In the genomic region with DNA sequence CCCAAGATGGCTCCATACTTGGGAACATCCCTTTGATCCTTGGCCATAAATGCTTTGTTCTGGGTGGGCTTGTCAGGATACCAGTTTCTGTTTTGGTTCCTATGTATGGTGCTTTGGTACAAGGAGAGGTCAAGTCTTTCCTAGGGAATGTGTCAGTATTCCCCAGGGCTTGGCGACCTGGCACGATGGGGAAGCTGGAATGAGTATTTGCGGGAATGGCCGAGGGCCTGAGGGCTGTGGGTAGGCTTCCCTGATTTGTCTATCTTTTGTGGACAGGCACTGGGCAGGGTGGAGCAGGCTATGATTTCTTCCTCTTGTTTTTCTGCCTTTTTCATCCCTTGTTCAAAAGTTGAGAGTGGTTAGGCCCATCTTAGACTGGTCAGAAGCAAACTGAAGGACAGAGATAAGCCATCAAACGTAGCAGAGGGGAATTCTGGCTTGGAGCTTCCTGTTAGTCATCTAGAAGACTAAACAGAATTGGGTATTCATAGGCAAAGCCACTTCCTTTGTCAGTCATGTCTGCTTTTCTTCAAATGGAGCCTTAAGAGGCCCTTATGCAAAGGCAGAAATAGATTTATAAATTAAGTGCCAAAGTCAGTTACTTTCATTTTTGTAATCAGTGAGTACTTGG, we compare ENCODE assay signal across 8 cellular contexts. TPM values are rescaled to one million over a fixed set of nuclear protein-coding genes. Genes with fewer than 3 reads are reported as not detected.
DNase-seq lines count a peak whose midpoint lies in the region; ATAC-seq, FAIRE-seq and TF ChIP-seq lines count a peak whose summit lies in the region.

No MANE protein-coding gene starts in this region.

- in situ Hi-C loops in GM12878 (cut with MboI), result no loop called here

- no peaks in the 10 kb centered on the region for H4K20me1 ChIP-seq in GM12878 (ENCODE audit: control insufficient read depth, insufficient read depth)
- H4K20me1 ChIP-seq in neural progenitor cell (ENCODE audit: low read depth), result no peaks in the 10 kb centered on the region

- intact Hi-C loops in GM12878 (cut with micrococcal nuclease; ENCODE audit: unreplicated experiment), result no loop called here

- H3K4me2 ChIP-seq in GM12878 (ENCODE audit: control insufficient read depth, insufficient read depth), result peak overlapping the region; percentile 99
- no peak overlapping the region for H3K4me2 ChIP-seq in neural progenitor cell

- POLR2A ChIA-PET in GM12878 (lab: Charles Lee) (interaction anchor here (0.6 to 2.9 kb wide), 8 partner anchors 10 to 107 kb away, joined by 3 to 15 read pairs (median 3); a partner anchor contains a TSS), HEK293T (lab: Yijun Ruan, JAX) (no interaction called here)

- H3K9me3 ChIP-seq in GM12878 (replicated peaks; ENCODE audit: control insufficient read depth, insufficient read depth, low read length) (no peaks in the 10 kb centered on the region), neural progenitor cell (ENCODE audit: low read depth) (no peaks in the 10 kb centered on the region)

- TF ChIP-seq CTCF in GM12878 (IDR thresholded peaks at IDR 0.05 in 2 of 3, conservative IDR thresholded peaks at IDR 0.05 in 1 of 3; ENCODE audit: control insufficient read depth in 2 of 3, extremely low read depth in 1 of 3, insufficient read depth in 1 of 3, low read depth in 3 of 3, low read length in 3 of 3) (no peak), neural progenitor cell (IDR thresholded peaks at IDR 0.05) (no peak)

- H3K27ac Mint-ChIP-seq in stimulated activated naive CD8-positive, alpha-beta T cell treated with anti-CD3 and anti-CD28 coated beads, Interleukin-15, Interleukin-2, amounts not matched to agents 100 ng/mL and 50 ng/mL, for 24 hours, result peak overlapping the region; percentile 97
- H3K27ac Mint-ChIP-seq in neural progenitor cell, result no peak overlapping the region

- TF ChIP-seq EP300 in GM12878 (IDR thresholded peaks at IDR 0.05; ENCODE audit: borderline replicate concordance in 1 of 2, control insufficient read depth in 1 of 2, low read depth in 2 of 2, low read length in 2 of 2), result peak; percentile 7 to 68; a peak in 1 of 4 replicates

- ATAC-seq in GM21360 (IDR thresholded peaks at IDR 0.05; ENCODE audit: unreplicated experiment), result peak; percentile 33
- ATAC-seq in HG03565 (IDR thresholded peaks at IDR 0.05; ENCODE audit: unreplicated experiment), result peak; percentile 53
- ATAC-seq in GM12878, result peak; percentile 70

- H3F3A ChIP-seq in neural progenitor cell (ENCODE audit: low read depth), result no peaks in the 10 kb centered on the region

- H3K4me1 Mint-ChIP-seq in stimulated activated naive CD8-positive, alpha-beta T cell treated with anti-CD3 and anti-CD28 coated beads, Interleukin-15, Interleukin-2, amounts not matched to agents 100 ng/mL and 50 ng/mL, for 24 hours (ENCODE audit: low read depth), result peaks cover 98% of the 10 kb centered on the region
- H3K4me1 Mint-ChIP-seq in neural progenitor cell, result peaks cover 16% of the 10 kb centered on the region

- peak overlapping the region; percentile 71 for H3K9ac ChIP-seq in GM12878 (ENCODE audit: control insufficient read depth, insufficient read depth, low read length)
- H3K9ac ChIP-seq in neural progenitor cell, result no peak overlapping the region

- 0 out of 2 replicates have a peak, but pooled peaks have one; percentile 3 for TF ChIP-seq RAD21 in GM12878 (IDR thresholded peaks at IDR 0.05; ENCODE audit: insufficient read depth, low read depth, low read length)

- SMC1A ChIA-PET in GM12878 (lab: Charles Lee; ENCODE audit: uncharacterized antibody, unreplicated experiment), result interaction anchor here (0.7 to 8.0 kb wide), 7 partner anchors 10 to 155 kb away, joined by 3 to 68 read pairs (median 7); a partner anchor contains a TSS

- TF ChIP-seq POLR2A in GM12878 (IDR thresholded peaks at IDR 0.05; ENCODE audit: low read depth, low read length), result no peak

- no peaks in the 10 kb centered on the region for H3K27me3 ChIP-seq in GM12878 (replicated peaks in 1 of 2; ENCODE audit: control insufficient read depth in 2 of 2, insufficient read depth in 2 of 2, low read length in 1 of 2)
- no peaks in the 10 kb centered on the region for H3K27me3 ChIP-seq in neural progenitor cell

- WGBS in GM12878 (ENCODE audit: insufficient coverage, insufficient replicate concordance, low lambda C conversion rate, missing lambda C conversion rate), result 1% methylated on average over 5 of the region's 5 CpGs

- H3K36me3 ChIP-seq in GM12878 (ENCODE audit: control insufficient read depth in 2 of 2, insufficient read depth in 2 of 2, low read length in 1 of 2), result peaks cover 17 to 20% of the 10 kb centered on the region in 2 experiments
- H3K36me3 ChIP-seq in neural progenitor cell, result no peaks in the 10 kb centered on the region

- no peaks in the 10 kb centered on the region for H3K9me3 Mint-ChIP-seq in stimulated activated naive CD8-positive, alpha-beta T cell treated with anti-CD3 and anti-CD28 coated beads, Interleukin-15, Interleukin-2, amounts not matched to agents 100 ng/mL and 50 ng/mL, for 24 hours
- H3K9me3 Mint-ChIP-seq in neural progenitor cell, result no peaks in the 10 kb centered on the region

- RAD21 ChIA-PET in GM12878 (lab: Charles Lee; ENCODE audit: unreplicated experiment), result interaction anchor here (0.6 to 6.8 kb wide), 6 partner anchors 13 to 792 kb away, joined by 3 to 47 read pairs (median 4); a partner anchor contains a TSS

- H3K36me3 Mint-ChIP-seq in stimulated activated naive CD8-positive, alpha-beta T cell treated with anti-CD3 and anti-CD28 coated beads, Interleukin-15, Interleukin-2, amounts not matched to agents 100 ng/mL and 50 ng/mL, for 24 hours (ENCODE audit: low read depth), result peaks cover 78% of the 10 kb centered on the region
- no peaks in the 10 kb centered on the region for H3K36me3 Mint-ChIP-seq in neural progenitor cell

- no peak overlapping the region; the same call in 1 of the 2 replicates for H2AFZ ChIP-seq in GM12878 (ENCODE audit: control insufficient read depth, low read depth, low read length)
- no peak overlapping the region for H2AFZ ChIP-seq in neural progenitor cell (replicated peaks)

- BruUV-seq in GM12878 (replicated peaks; lab: Mats Ljungman, UMichigan), result TSS peak; percentile 80

- H3K79me2 ChIP-seq in GM12878 (ENCODE audit: control insufficient read depth, insufficient read depth, low read length) (peaks cover 91% of the 10 kb centered on the region), neural progenitor cell (ENCODE audit: low read depth) (no peaks in the 10 kb centered on the region)

- H3K4me3 Mint-ChIP-seq in stimulated activated naive CD8-positive, alpha-beta T cell treated with anti-CD3 and anti-CD28 coated beads, Interleukin-15, Interleukin-2, amounts not matched to agents 100 ng/mL and 50 ng/mL, for 24 hours, result peak overlapping the region; percentile 76
- H3K4me3 Mint-ChIP-seq in neural progenitor cell, result no peak overlapping the region

- peak; percentile 71 for FAIRE-seq in GM12878 (lab: Jason Lieb, UNC)

- CTCF ChIA-PET in GM12878 (lab: Yijun Ruan, JAX) (interaction anchor here (0.8 to 1.2 kb wide), 3 partner anchors 13 to 21 kb away, joined by 3 read pairs; a partner anchor contains a TSS), HEK293T (lab: Yijun Ruan, JAX) (interaction anchor here (0.7 kb wide), 1 partner anchor 9 kb away, joined by 4 read pairs; no protein-coding TSS in a partner anchor)

- H3K4me1 ChIP-seq in GM12878 (ENCODE audit: control insufficient read depth, insufficient read depth, low read length), result peaks cover 92% of the 10 kb centered on the region
- peaks cover 7% of the 10 kb centered on the region for H3K4me1 ChIP-seq in neural progenitor cell

- H3K4me3 ChIP-seq in GM12878, result peak overlapping the region; percentile 50; the same call in 1 of the 2 replicates
- H3K4me3 ChIP-seq in neural progenitor cell, result no peak overlapping the region

- no peaks in the 10 kb centered on the region for H3K27me3 Mint-ChIP-seq in stimulated activated naive CD8-positive, alpha-beta T cell treated with anti-CD3 and anti-CD28 coated beads, Interleukin-15, Interleukin-2, amounts not matched to agents 100 ng/mL and 50 ng/mL, for 24 hours
- peaks cover 5% of the 10 kb centered on the region for H3K27me3 Mint-ChIP-seq in neural progenitor cell (ENCODE audit: insufficient read depth, low read depth)

- DNase-seq in EH (ENCODE audit: low read depth) (peak; percentile 86), GM12878 (ENCODE audit: low read depth, low spot score) (peak; percentile 76), neural progenitor cell (ENCODE audit: low spot score) (no peak), HEK293T (ENCODE audit: extremely low spot score) (no peak), AML-193 (lab: John Stamatoyannopoulos, UW) (no peak)

- H3K27ac ChIP-seq in GM12878 (ENCODE audit: control insufficient read depth, insufficient read depth) (peak overlapping the region; percentile 98), neural progenitor cell (no peak overlapping the region)

TF ChIP-seq in GM12878, 131 proteins besides CTCF, POLR2A, EP300 and RAD21 (continues in another document):
- peak; percentile 76 to 77 for TF ChIP-seq IKZF2 (IDR thresholded peaks at IDR 0.05)
- TF ChIP-seq MYB (IDR thresholded peaks at IDR 0.05; ENCODE audit: borderline replicate concordance, low read depth, low read length), result no peak
- peak; percentile 68; the same call in 1 of the 2 replicates for TF ChIP-seq PML (IDR thresholded peaks at IDR 0.05; ENCODE audit: low read length)
- no peak for TF ChIP-seq RAD51 (IDR thresholded peaks at IDR 0.05)

TF ChIP-seq in HEK293T, 16 proteins besides CTCF, POLR2A, EP300 and RAD21 (continues in another document):
- TF ChIP-seq TARDBP (IDR thresholded peaks at IDR 0.05), result no peak
- no peak for TF ChIP-seq ARNT (IDR thresholded peaks at IDR 0.05)
- TF ChIP-seq FOXA1 (IDR thresholded peaks at IDR 0.05), result no peak
- TF ChIP-seq HDGF (IDR thresholded peaks at IDR 0.05; ENCODE audit: borderline replicate concordance), result no peak
- no peak for TF ChIP-seq ZNF384 (IDR thresholded peaks at IDR 0.05)

RNA-seq across cellular contexts. Expression of a gene that starts 13.7 kb away (rescaled TPM):
- 746 and 764 TPM in 2 replicates for total RNA-seq in GM12878 (2013; cell fraction: nucleolus; rRNA removed)
- total RNA-seq in GM12878 (2014; rRNA removed) (172 and 178 TPM in 2 replicates), GM12878 (2014; rRNA removed; fragmentation: Illumina TruSeq; extraction: Trizol) (125 and 126 TPM in 2 replicates), GM12878 (2021) (179 and 192 TPM in 2 replicates), neural progenitor cell (ENCODE audit: low replicate concordance) (1.1 and 1.7 TPM in 2 replicates)
- polyA plus RNA-seq in GM12878 (2011; ENCODE audit: low read depth), result 75.8 TPM
- polyA plus RNA-seq in GM12878 (2011; rRNA removed) (130 and 171 TPM in 2 replicates), GM12878 (2014; fragmentation: Illumina TruSeq; extraction: Trizol) (123 and 129 TPM in 2 replicates), GM12878 (2014; fragmentation: Nextera tagmentation; extraction: Ambion mirVana) (10 to 100 TPM; 34.2 to 41.6 TPM), GM12878 (2014; rRNA removed) (95.5 and 104 TPM in 2 replicates), GM12878 (2016; fragmentation: Nextera tagmentation; extraction: Ambion mirVana) (100 to 1,000 TPM; 109 to 114 TPM)
- 148 and 150 TPM in 2 replicates for polyA plus RNA-seq in GM12878 (2011; cell fraction: cytosol; rRNA removed)
- polyA plus RNA-seq in GM12878 (2011; cell fraction: nucleus; rRNA removed), result 183 and 219 TPM in 2 replicates
- 87.1 and 104 TPM in 2 replicates for polyA plus RNA-seq in GM12878 (2012)
- 381 and 449 TPM in 2 replicates for polyA minus RNA-seq in GM12878 (2011; rRNA and poly(A)+ RNA removed)
- 66.6 and 92.6 TPM in 2 replicates for polyA minus RNA-seq in GM12878 (2011; cell fraction: cytosol; rRNA and poly(A)+ RNA removed)
- polyA minus RNA-seq in GM12878 (2011; cell fraction: nucleus; rRNA and poly(A)+ RNA removed), result 411 and 600 TPM in 2 replicates

Comparison
In these comparisons a context has a peak if more than half of its experiments do, and no peak if none do; other contexts are left out.
1. DNase-seq: peak in EH (single experiment) and GM12878 (single experiment); none in neural progenitor cell (single experiment), HEK293T (single experiment) and AML-193 (0 of 2).
2. RNA of a gene that starts 13.7 kb away (total RNA-seq): 125 to 764 TPM in GM12878; 1.1 to 1.7 TPM in neural progenitor cell; every median in the first group is over 10 times any median in the second.
3. Peak in every context shown above with its lines, with median percentiles within 50 percentile points of each other: ATAC-seq.